In genomic region chr2:150081775-150082517, GRCh38 we compare ENCODE assay signal across 27 cellular contexts.
DNase-seq lines count a peak whose midpoint lies in the region; ATAC-seq, FAIRE-seq and TF ChIP-seq lines count a peak whose summit lies in the region.
"Had no signal": no experiment of that assay in that cellular context is flagged by ENCODE, and none has a peak within 500 bp of the region (broad histone marks: within the 10 kb centered on the region; RNA-seq: fewer than 3 reads in every experiment).

No MANE protein-coding gene starts in this region.

- no peaks in the 10 kb centered on the region for H3K36me3 ChIP-seq in bronchial epithelial cell (ENCODE audit: control insufficient read depth, insufficient read depth, low read length)
- H3K36me3 ChIP-seq: BLaER1 treated with 17β-estradiol and CSF1 and Interleukin-3, amounts not matched to agents 10 nM and 100 nM; MG63 had no signal

- no peak for FAIRE-seq in bronchial epithelial cell (lab: Jason Lieb, UNC)
- FAIRE-seq: TTC549 had no signal

- peak; percentile 8 for DNase-seq in HCEC 1CT
- DNase-seq in bronchial epithelial cell (ENCODE audit: low read depth) = peak; percentile 48
- peak; percentile 69 for DNase-seq in fibroblast of mammary gland (ENCODE audit: low read depth)
- peak; percentile 57 for DNase-seq in left kidney (ENCODE audit: low read depth, low spot score)
- no peak for DNase-seq in anterior cingulate cortex (lab: John Stamatoyannopoulos, UW)
- DNase-seq in GM13977 (ENCODE audit: low spot score) = no peak
- DNase-seq in activated CD4-positive, alpha-beta T cell treated with anti-CD3 and anti-CD28 coated beads, Interleukin-2, amount 50 U/mL, for 1 hour = no peak
- DNase-seq: ACHN; activated CD4-positive, alpha-beta memory T cell treated with anti-CD3 and anti-CD28 coated beads for 36 hours; activated CD8-positive, alpha-beta memory T cell treated with anti-CD3 and anti-CD28 coated beads, Interleukin-2, amount 50 U/mL, for 48 hours; aorta; COR-L47; DMS53; glutamatergic neuron; KG1; MG63; NCI-H2029 treated with DMSO at 0.1 percent for 48 hours; NCI-H345; NCI-H774; stimulated activated naive CD4-positive, alpha-beta T cell; testis had no signal

- no peak for ATAC-seq in HG03460 (IDR thresholded peaks at IDR 0.05; ENCODE audit: unreplicated experiment)
- ATAC-seq: activated CD4-positive, CD25-positive, alpha-beta regulatory T cell treated with anti-CD3 and anti-CD28 coated beads, Interleukin-2, amount 50 U/mL, for 24 hours; HCT116 had no signal

- H3K27me3 ChIP-seq in bronchial epithelial cell (ENCODE audit: control insufficient read depth, insufficient read depth, low read length) = no peaks in the 10 kb centered on the region
- H3K27me3 ChIP-seq: BLaER1 treated with 17β-estradiol and CSF1 and Interleukin-3, amounts not matched to agents 10 nM and 100 nM; MG63; testis had no signal

- no peak overlapping the region for H3K4me3 ChIP-seq in bronchial epithelial cell (ENCODE audit: low read depth, low read length)
- H3K4me3 ChIP-seq in fibroblast of mammary gland (ENCODE audit: control insufficient read depth, low read depth, low read length) = no peak overlapping the region
- H3K4me3 ChIP-seq: BLaER1 treated with 17β-estradiol and CSF1 and Interleukin-3, amounts not matched to agents 10 nM and 100 nM; MG63; SK-N-MC; testis had no signal

- TF ChIP-seq CTCF in bronchial epithelial cell (IDR thresholded peaks at IDR 0.05; ENCODE audit: insufficient read depth, low read length, severe bottlenecking) (no peak), fibroblast of mammary gland (conservative IDR thresholded peaks at IDR 0.05; ENCODE audit: control insufficient read depth, insufficient read depth, low read depth, low read length) (no peak), GM13977 (IDR thresholded peaks at IDR 0.05; ENCODE audit: extremely low read depth, insufficient read depth, missing control alignments) (no peak)

- in situ Hi-C loops in GM13977 (cut with MboI; ENCODE audit: low pct_unique_long_range_greater_than_20kb, low sequenced_read_pairs, unreplicated experiment) = no loop called here

Comparison
In these comparisons a context has a peak if more than half of its experiments do, and no peak if none do; other contexts are left out.
1. DNase-seq: peak in HCEC 1CT (single experiment), bronchial epithelial cell (single experiment), fibroblast of mammary gland (single experiment) and left kidney (single experiment); none in anterior cingulate cortex (0 of 58), GM13977 (single experiment) and activated CD4-positive, alpha-beta T cell treated with anti-CD3 and anti-CD28 coated beads, Interleukin-2, amount 50 U/mL, for 1 hour (single experiment).